In genomic region chr6:42199106-42199981, GRCh38 we compare ENCODE assay signal across 12 cellular contexts. TPM values are rescaled to one million over a fixed set of nuclear protein-coding genes. Genes with fewer than 3 reads are reported as not detected.
DNase-seq lines count a peak whose midpoint lies in the region; ATAC-seq and TF ChIP-seq lines count a peak whose summit lies in the region.
"Had no signal": no experiment of that assay in that cellular context is flagged by ENCODE, and none has a peak within 500 bp of the region (broad histone marks: within the 10 kb centered on the region; RNA-seq: fewer than 3 reads in every experiment).

No MANE protein-coding gene starts in this region.

- no peak overlapping the region for H3K4me3 ChIP-seq in Panc1 (ENCODE audit: low read depth in 2 of 2, low read length in 2 of 2)
- no peak overlapping the region for H3K4me3 ChIP-seq in colonic mucosa
- no peak overlapping the region for H3K4me3 ChIP-seq in upper lobe of left lung
- H3K4me3 ChIP-seq: dorsolateral prefrontal cortex had no signal

- no TSS peak for BruUV-seq in Panc1 (replicated peaks; lab: Mats Ljungman, UMichigan)

- no peak overlapping the region for H3K27ac Mint-ChIP-seq in stimulated activated effector memory CD8-positive, alpha-beta T cell treated with anti-CD3 and anti-CD28 coated beads, Interleukin-12 subunit alpha, Interleukin-12 subunit beta, amount 100 ng/mL, for 72 hours

- in situ Hi-C loops in Panc1 (cut with HindIII; ENCODE audit: low pct_unique_long_range_greater_than_20kb, low sequenced_read_pairs) = no loop called here

- H3K9ac ChIP-seq in colonic mucosa (ENCODE audit: low read depth in 2 of 2, low read length in 2 of 2) = no peak overlapping the region

- H3K36me3 Mint-ChIP-seq in stimulated activated effector memory CD8-positive, alpha-beta T cell treated with anti-CD3 and anti-CD28 coated beads, Interleukin-12 subunit alpha, Interleukin-12 subunit beta, amount 100 ng/mL, for 72 hours = peaks cover 25% of the 10 kb centered on the region

- peaks cover 6% of the 10 kb centered on the region for H3K9me3 Mint-ChIP-seq in stimulated activated effector memory CD8-positive, alpha-beta T cell treated with anti-CD3 and anti-CD28 coated beads, Interleukin-12 subunit alpha, Interleukin-12 subunit beta, amount 100 ng/mL, for 72 hours
- H3K9me3 Mint-ChIP-seq: activated CD4-positive, alpha-beta T cell treated with anti-CD3 and anti-CD28 coated beads, Interleukin-2, amount 10 ng/mL, durations not matched to agents 24 days and 14 days; nephron progenitor cell had no signal

- H3K9me3 ChIP-seq in Panc1 (ENCODE audit: control insufficient read depth, insufficient read depth, low read depth, low read length) (no peaks in the 10 kb centered on the region), colonic mucosa (no peaks in the 10 kb centered on the region), upper lobe of left lung (no peaks in the 10 kb centered on the region)

- CTCF ChIA-PET in Panc1 (lab: Charles Lee) = interaction anchor here (0.6 to 0.9 kb wide), 2 partner anchors 15 to 1019 kb away, joined by 4 to 10 read pairs; no protein-coding TSS in a partner anchor

- H3K36me3 ChIP-seq in Panc1 (ENCODE audit: control insufficient read depth, insufficient read depth, low read length) (no peaks in the 10 kb centered on the region), colonic mucosa (no peaks in the 10 kb centered on the region), upper lobe of left lung (peaks cover 0 to 13% (median under 1%) of the 10 kb centered on the region in 4 donors)

- peak; percentile 50; the same call in 1 of the 2 replicates for ATAC-seq in Panc1
- ATAC-seq in stimulated activated effector memory CD8-positive, alpha-beta T cell treated with anti-CD3 and anti-CD28 coated beads, Interleukin-12 subunit alpha, Interleukin-12 subunit beta, amount 100 ng/mL, for 72 hours = peak; percentile 75
- no peak for ATAC-seq in upper lobe of left lung (ENCODE audit: low FRiP score in 2 of 2)

- DNase-seq in NCI-H2196 (lab: John Stamatoyannopoulos, UW; ENCODE audit: unreplicated experiment) = peak; percentile 38
- no peak for DNase-seq in NCI-H2196 treated with DMSO at 0.1 percent for 48 hours (lab: John Stamatoyannopoulos, UW; ENCODE audit: unreplicated experiment)
- no peak for DNase-seq in Panc1 (ENCODE audit: low read depth, low spot score)
- no peak for DNase-seq in colonic mucosa
- DNase-seq in stimulated activated effector memory CD8-positive, alpha-beta T cell treated with anti-CD3 and anti-CD28 coated beads, Interleukin-12 subunit alpha, Interleukin-12 subunit beta, amount 100 ng/mL, for 72 hours (ENCODE audit: low spot score in 2 of 2) = no peak
- DNase-seq in upper lobe of left lung = no peak
- no peak for DNase-seq in T-helper 2 cell
- no peak for DNase-seq in effector CD4-positive, alpha-beta T cell
- DNase-seq: activated CD4-positive, alpha-beta T cell treated with anti-CD3 and anti-CD28 coated beads, Interleukin-2, amount 10 ng/mL, durations not matched to agents 24 days and 14 days; nephron progenitor cell had no signal

- TF ChIP-seq EP300 in upper lobe of left lung (IDR thresholded peaks at IDR 0.05) = no peak

- intact Hi-C loops in Panc1 (cut with micrococcal nuclease; ENCODE audit: unreplicated experiment) = no loop called here
- intact Hi-C loops in colonic mucosa (cut with DNase I) = no loop called here

- H3K4me1 ChIP-seq in Panc1 (ENCODE audit: control insufficient read depth, insufficient read depth, low read length) = peaks cover 5% of the 10 kb centered on the region; the same call in 1 of the 2 replicates
- no peaks in the 10 kb centered on the region for H3K4me1 ChIP-seq in colonic mucosa
- H3K4me1 ChIP-seq in upper lobe of left lung = peaks cover 0 to 8% (median 6%) of the 10 kb centered on the region in 4 donors

- H3K27me3 ChIP-seq in Panc1 (ENCODE audit: control insufficient read depth, insufficient read depth, low read length) (no peaks in the 10 kb centered on the region), colonic mucosa (no peaks in the 10 kb centered on the region), upper lobe of left lung (no peaks in the 10 kb centered on the region)
- H3K27me3 ChIP-seq: dorsolateral prefrontal cortex had no signal

- POLR2A ChIA-PET in Panc1 (lab: Charles Lee) = no interaction called here

- H3K27ac ChIP-seq in Panc1 (ENCODE audit: low read length) (peak overlapping the region; percentile 25; the same call in 1 of the 2 replicates), colonic mucosa (peak overlapping the region; percentile 17), upper lobe of left lung (no peak overlapping the region)
- H3K27ac ChIP-seq: dorsolateral prefrontal cortex had no signal

- 85 to 90% methylated on average over 5 of the region's 5 CpGs for WGBS in upper lobe of left lung, 2 donors

- peaks cover 16% of the 10 kb centered on the region for H3K4me1 Mint-ChIP-seq in stimulated activated effector memory CD8-positive, alpha-beta T cell treated with anti-CD3 and anti-CD28 coated beads, Interleukin-12 subunit alpha, Interleukin-12 subunit beta, amount 100 ng/mL, for 72 hours
- H3K4me1 Mint-ChIP-seq: activated CD4-positive, alpha-beta T cell treated with anti-CD3 and anti-CD28 coated beads, Interleukin-2, amount 10 ng/mL, durations not matched to agents 24 days and 14 days; nephron progenitor cell had no signal

- no peak overlapping the region for H3K4me3 Mint-ChIP-seq in stimulated activated effector memory CD8-positive, alpha-beta T cell treated with anti-CD3 and anti-CD28 coated beads, Interleukin-12 subunit alpha, Interleukin-12 subunit beta, amount 100 ng/mL, for 72 hours
- H3K4me3 Mint-ChIP-seq: activated CD4-positive, alpha-beta T cell treated with anti-CD3 and anti-CD28 coated beads, Interleukin-2, amount 10 ng/mL, durations not matched to agents 24 days and 14 days; nephron progenitor cell had no signal

- TF ChIP-seq CTCF in Panc1 (IDR thresholded peaks at IDR 0.05) (no peak), colonic mucosa (IDR thresholded peaks at IDR 0.05) (no peak), upper lobe of left lung (IDR thresholded peaks at IDR 0.05) (no peak)

- TF ChIP-seq POLR2A in upper lobe of left lung (IDR thresholded peaks at IDR 0.05) = no peak

RNA-seq across cellular contexts. Expression of gene GUCA1B, which starts 4.6 kb away (rescaled TPM):
- total RNA-seq in Panc1 (2021; ENCODE audit: unreplicated experiment) (1.4 TPM), colonic mucosa (1 to 10 TPM in 1 of 2 donors, under 1 TPM in 1; 0.80 to 1.4 TPM), upper lobe of left lung (10 to 100 TPM in 1 of 6 donors, 1 to 10 TPM in 3, under 1 TPM in 1, not detected in 1; 0.76 to 10.5 (median 1.3) TPM)
- polyA plus RNA-seq in Panc1 (2012; ENCODE audit: insufficient read length) = 0.93 TPM

RNA-seq across cellular contexts. Expression of gene MRPS10, which starts 18.3 kb away (rescaled TPM):
- total RNA-seq in Panc1 (2021; ENCODE audit: unreplicated experiment) (67.6 TPM), colonic mucosa (10 to 100 TPM; 32.5 to 33.0 TPM), upper lobe of left lung (10 to 100 TPM in 5 of 6 donors, 1 to 10 TPM in 1; 9.2 to 32.4 (median 21.2) TPM)
- 48.0 TPM for polyA plus RNA-seq in Panc1 (2012; ENCODE audit: insufficient read length)

RNA-seq across cellular contexts. Expression of gene GUCA1A, which starts 26.2 kb away (rescaled TPM):
- total RNA-seq in Panc1 (2021; ENCODE audit: unreplicated experiment) = not detected
- polyA plus RNA-seq in Panc1 (2012; ENCODE audit: insufficient read length) = not detected
- total RNA-seq in colonic mucosa = not detected
- total RNA-seq in upper lobe of left lung = not detected
- total RNA-seq: activated CD4-positive, alpha-beta T cell treated with anti-CD3 and anti-CD28 coated beads, Interleukin-2, amount 10 ng/mL, durations not matched to agents 24 days and 14 days; subcutaneous adipose tissue had no signal

RNA-seq across cellular contexts. Expression of gene C6orf132, which starts 56.9 kb away (rescaled TPM):
- total RNA-seq in Panc1 (2021; ENCODE audit: unreplicated experiment) (12.9 TPM), colonic mucosa (10 to 100 TPM; 35.1 to 42.3 TPM), upper lobe of left lung (10 to 100 TPM in 5 of 6 donors, 1 to 10 TPM in 1; 9.4 to 26.3 (median 17.0) TPM)
- polyA plus RNA-seq in Panc1 (2012; ENCODE audit: insufficient read length) = 11.4 TPM

Comparison
In these comparisons a context has a peak if more than half of its experiments do, and no peak if none do; other contexts are left out.
1. ATAC-seq: peak in Panc1 (single experiment) and stimulated activated effector memory CD8-positive, alpha-beta T cell treated with anti-CD3 and anti-CD28 coated beads, Interleukin-12 subunit alpha, Interleukin-12 subunit beta, amount 100 ng/mL, for 72 hours (single experiment); none in upper lobe of left lung (0 of 2).
2. H3K27ac ChIP-seq: peak in Panc1 (single experiment) and colonic mucosa (single experiment); none in upper lobe of left lung (0 of 4).